In the genomic region with DNA sequence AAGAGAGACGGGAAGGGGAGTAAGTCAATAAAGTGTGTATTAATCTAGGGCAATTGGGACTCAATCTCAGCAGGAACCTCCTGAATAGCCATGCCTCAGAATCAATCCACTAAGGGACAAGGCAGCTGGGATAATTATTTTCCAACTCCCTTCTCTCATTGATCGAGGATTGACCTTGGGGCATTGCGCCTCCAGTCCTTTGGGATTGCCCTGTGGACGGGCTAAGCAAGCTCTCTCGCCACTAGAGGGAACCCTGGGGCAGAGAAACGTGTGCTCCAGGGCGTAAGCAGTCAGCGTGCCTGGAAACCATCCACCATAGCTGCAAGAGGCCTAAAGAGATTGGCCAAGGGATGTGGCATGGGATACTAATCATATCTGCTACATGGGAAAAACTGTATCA, we compare ENCODE assay signal across 1 cellular context.
TF ChIP-seq lines count a peak whose summit lies in the region.

No MANE protein-coding gene starts in this region.

TF ChIP-seq in HepG2, 621 proteins besides CTCF, POLR2A, EP300 and RAD21 (continued from another document and continues in another):
- TF ChIP-seq, protein P1, sequence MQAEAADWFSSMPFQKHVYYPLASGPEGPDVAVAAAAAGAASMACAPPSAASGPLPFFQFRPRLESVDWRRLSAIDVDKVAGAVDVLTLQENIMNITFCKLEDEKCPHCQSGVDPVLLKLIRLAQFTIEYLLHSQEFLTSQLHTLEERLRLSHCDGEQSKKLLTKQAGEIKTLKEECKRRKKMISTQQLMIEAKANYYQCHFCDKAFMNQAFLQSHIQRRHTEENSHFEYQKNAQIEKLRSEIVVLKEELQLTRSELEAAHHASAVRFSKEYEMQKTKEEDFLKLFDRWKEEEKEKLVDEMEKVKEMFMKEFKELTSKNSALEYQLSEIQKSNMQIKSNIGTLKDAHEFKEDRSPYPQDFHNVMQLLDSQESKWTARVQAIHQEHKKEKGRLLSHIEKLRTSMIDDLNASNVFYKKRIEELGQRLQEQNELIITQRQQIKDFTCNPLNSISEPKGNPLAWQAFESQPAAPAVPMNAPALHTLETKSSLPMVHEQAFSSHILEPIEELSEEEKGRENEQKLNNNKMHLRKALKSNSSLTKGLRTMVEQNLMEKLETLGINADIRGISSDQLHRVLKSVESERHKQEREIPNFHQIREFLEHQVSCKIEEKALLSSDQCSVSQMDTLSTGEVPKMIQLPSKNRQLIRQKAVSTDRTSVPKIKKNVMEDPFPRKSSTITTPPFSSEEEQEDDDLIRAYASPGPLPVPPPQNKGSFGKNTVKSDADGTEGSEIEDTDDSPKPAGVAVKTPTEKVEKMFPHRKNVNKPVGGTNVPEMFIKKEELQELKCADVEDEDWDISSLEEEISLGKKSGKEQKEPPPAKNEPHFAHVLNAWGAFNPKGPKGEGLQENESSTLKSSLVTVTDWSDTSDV (CRISPR knock-in tag; IDR thresholded peaks at IDR 0.05), result no peak
- TF ChIP-seq ZNF513 (CRISPR knock-in tag; conservative IDR thresholded peaks at IDR 0.05) (no peak), MXD1 (CRISPR knock-in tag; IDR thresholded peaks at IDR 0.05) (no peak), SP2 (CRISPR knock-in tag; IDR thresholded peaks at IDR 0.05) (no peak), KDM3A (CRISPR knock-in tag; IDR thresholded peaks at IDR 0.05; ENCODE audit: low read depth) (peak; percentile 59; the same call in 1 of the 2 replicates), ZNF619 (CRISPR knock-in tag; IDR thresholded peaks at IDR 0.05) (no peak), ZNF333 (CRISPR knock-in tag; IDR thresholded peaks at IDR 0.05; ENCODE audit: borderline replicate concordance) (no peak), ZNF530 (CRISPR knock-in tag; IDR thresholded peaks at IDR 0.05; ENCODE audit: low read depth) (no peak), FOXO1 (CRISPR knock-in tag; IDR thresholded peaks at IDR 0.05) (peak; percentile 66; the same call in 1 of the 2 replicates), ZNF607 (CRISPR knock-in tag; IDR thresholded peaks at IDR 0.05; ENCODE audit: borderline replicate concordance) (no peak), ZNF878 (CRISPR knock-in tag; IDR thresholded peaks at IDR 0.05) (no peak), AGO2 (optimal IDR thresholded peaks at IDR 0.05; ENCODE audit: low read depth, low read length) (no peak), IRX3 (CRISPR knock-in tag; IDR thresholded peaks at IDR 0.05; ENCODE audit: borderline replicate concordance, low read depth) (no peak), PLSCR1 (CRISPR knock-in tag; IDR thresholded peaks at IDR 0.05; ENCODE audit: borderline replicate concordance) (no peak), PITX1 (CRISPR knock-in tag; IDR thresholded peaks at IDR 0.05) (no peak), FOXA1 (IDR thresholded peaks at IDR 0.05) (no peak), FOXA1 (CRISPR knock-in tag; IDR thresholded peaks at IDR 0.05) (0 out of 2 replicates have a peak, but pooled peaks have one; percentile 25), ZNF124 (CRISPR knock-in tag; IDR thresholded peaks at IDR 0.05) (peak; percentile 59; the same call in 1 of the 2 replicates), ZNF772 (CRISPR knock-in tag; IDR thresholded peaks at IDR 0.05) (no peak), ZNF850 (CRISPR knock-in tag; conservative IDR thresholded peaks at IDR 0.05) (no peak), ATF5 (CRISPR knock-in tag; IDR thresholded peaks at IDR 0.05; ENCODE audit: low read depth) (no peak), REL (CRISPR knock-in tag; conservative IDR thresholded peaks at IDR 0.05) (no peak), HNRNPK (IDR thresholded peaks at IDR 0.05; ENCODE audit: low read depth, low read length, poor library complexity, severe bottlenecking) (no peak), TOPORS (CRISPR knock-in tag; IDR thresholded peaks at IDR 0.05) (no peak), ZNF335 (CRISPR knock-in tag; IDR thresholded peaks at IDR 0.05) (no peak), ZNF329 (CRISPR knock-in tag; IDR thresholded peaks at IDR 0.05; ENCODE audit: low read depth) (no peak), GLMP (CRISPR knock-in tag; IDR thresholded peaks at IDR 0.05; ENCODE audit: borderline replicate concordance) (no peak)
- TF ChIP-seq, protein P2, sequence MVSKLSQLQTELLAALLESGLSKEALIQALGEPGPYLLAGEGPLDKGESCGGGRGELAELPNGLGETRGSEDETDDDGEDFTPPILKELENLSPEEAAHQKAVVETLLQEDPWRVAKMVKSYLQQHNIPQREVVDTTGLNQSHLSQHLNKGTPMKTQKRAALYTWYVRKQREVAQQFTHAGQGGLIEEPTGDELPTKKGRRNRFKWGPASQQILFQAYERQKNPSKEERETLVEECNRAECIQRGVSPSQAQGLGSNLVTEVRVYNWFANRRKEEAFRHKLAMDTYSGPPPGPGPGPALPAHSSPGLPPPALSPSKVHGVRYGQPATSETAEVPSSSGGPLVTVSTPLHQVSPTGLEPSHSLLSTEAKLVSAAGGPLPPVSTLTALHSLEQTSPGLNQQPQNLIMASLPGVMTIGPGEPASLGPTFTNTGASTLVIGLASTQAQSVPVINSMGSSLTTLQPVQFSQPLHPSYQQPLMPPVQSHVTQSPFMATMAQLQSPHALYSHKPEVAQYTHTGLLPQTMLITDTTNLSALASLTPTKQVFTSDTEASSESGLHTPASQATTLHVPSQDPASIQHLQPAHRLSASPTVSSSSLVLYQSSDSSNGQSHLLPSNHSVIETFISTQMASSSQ (IDR thresholded peaks at IDR 0.05; ENCODE audit: low read depth), result no peak
- TF ChIP-seq, protein P2 (CRISPR knock-in tag; IDR thresholded peaks at IDR 0.05; ENCODE audit: borderline replicate concordance), result no peak
- TF ChIP-seq, protein P3, sequence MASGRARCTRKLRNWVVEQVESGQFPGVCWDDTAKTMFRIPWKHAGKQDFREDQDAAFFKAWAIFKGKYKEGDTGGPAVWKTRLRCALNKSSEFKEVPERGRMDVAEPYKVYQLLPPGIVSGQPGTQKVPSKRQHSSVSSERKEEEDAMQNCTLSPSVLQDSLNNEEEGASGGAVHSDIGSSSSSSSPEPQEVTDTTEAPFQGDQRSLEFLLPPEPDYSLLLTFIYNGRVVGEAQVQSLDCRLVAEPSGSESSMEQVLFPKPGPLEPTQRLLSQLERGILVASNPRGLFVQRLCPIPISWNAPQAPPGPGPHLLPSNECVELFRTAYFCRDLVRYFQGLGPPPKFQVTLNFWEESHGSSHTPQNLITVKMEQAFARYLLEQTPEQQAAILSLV (CRISPR knock-in tag; IDR thresholded peaks at IDR 0.05; ENCODE audit: borderline replicate concordance), result no peak
- TF ChIP-seq, protein P4, sequence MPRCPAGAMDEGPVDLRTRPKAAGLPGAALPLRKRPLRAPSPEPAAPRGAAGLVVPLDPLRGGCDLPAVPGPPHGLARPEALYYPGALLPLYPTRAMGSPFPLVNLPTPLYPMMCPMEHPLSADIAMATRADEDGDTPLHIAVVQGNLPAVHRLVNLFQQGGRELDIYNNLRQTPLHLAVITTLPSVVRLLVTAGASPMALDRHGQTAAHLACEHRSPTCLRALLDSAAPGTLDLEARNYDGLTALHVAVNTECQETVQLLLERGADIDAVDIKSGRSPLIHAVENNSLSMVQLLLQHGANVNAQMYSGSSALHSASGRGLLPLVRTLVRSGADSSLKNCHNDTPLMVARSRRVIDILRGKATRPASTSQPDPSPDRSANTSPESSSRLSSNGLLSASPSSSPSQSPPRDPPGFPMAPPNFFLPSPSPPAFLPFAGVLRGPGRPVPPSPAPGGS (CRISPR knock-in tag; IDR thresholded peaks at IDR 0.05), result peak; percentile 52; the same call in 1 of the 2 replicates
- TF ChIP-seq, protein P5, sequence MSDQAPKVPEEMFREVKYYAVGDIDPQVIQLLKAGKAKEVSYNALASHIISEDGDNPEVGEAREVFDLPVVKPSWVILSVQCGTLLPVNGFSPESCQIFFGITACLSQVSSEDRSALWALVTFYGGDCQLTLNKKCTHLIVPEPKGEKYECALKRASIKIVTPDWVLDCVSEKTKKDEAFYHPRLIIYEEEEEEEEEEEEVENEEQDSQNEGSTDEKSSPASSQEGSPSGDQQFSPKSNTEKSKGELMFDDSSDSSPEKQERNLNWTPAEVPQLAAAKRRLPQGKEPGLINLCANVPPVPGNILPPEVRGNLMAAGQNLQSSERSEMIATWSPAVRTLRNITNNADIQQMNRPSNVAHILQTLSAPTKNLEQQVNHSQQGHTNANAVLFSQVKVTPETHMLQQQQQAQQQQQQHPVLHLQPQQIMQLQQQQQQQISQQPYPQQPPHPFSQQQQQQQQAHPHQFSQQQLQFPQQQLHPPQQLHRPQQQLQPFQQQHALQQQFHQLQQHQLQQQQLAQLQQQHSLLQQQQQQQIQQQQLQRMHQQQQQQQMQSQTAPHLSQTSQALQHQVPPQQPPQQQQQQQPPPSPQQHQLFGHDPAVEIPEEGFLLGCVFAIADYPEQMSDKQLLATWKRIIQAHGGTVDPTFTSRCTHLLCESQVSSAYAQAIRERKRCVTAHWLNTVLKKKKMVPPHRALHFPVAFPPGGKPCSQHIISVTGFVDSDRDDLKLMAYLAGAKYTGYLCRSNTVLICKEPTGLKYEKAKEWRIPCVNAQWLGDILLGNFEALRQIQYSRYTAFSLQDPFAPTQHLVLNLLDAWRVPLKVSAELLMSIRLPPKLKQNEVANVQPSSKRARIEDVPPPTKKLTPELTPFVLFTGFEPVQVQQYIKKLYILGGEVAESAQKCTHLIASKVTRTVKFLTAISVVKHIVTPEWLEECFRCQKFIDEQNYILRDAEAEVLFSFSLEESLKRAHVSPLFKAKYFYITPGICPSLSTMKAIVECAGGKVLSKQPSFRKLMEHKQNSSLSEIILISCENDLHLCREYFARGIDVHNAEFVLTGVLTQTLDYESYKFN (CRISPR knock-in tag; conservative IDR thresholded peaks at IDR 0.05), result peak; percentile 45; the same call in 1 of the 2 replicates
- TF ChIP-seq, protein P6, sequence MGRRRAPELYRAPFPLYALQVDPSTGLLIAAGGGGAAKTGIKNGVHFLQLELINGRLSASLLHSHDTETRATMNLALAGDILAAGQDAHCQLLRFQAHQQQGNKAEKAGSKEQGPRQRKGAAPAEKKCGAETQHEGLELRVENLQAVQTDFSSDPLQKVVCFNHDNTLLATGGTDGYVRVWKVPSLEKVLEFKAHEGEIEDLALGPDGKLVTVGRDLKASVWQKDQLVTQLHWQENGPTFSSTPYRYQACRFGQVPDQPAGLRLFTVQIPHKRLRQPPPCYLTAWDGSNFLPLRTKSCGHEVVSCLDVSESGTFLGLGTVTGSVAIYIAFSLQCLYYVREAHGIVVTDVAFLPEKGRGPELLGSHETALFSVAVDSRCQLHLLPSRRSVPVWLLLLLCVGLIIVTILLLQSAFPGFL (CRISPR knock-in tag; IDR thresholded peaks at IDR 0.05), result no peak
